Comparison of ENCODE assay signal across 1 cellular context in the genomic region with DNA sequence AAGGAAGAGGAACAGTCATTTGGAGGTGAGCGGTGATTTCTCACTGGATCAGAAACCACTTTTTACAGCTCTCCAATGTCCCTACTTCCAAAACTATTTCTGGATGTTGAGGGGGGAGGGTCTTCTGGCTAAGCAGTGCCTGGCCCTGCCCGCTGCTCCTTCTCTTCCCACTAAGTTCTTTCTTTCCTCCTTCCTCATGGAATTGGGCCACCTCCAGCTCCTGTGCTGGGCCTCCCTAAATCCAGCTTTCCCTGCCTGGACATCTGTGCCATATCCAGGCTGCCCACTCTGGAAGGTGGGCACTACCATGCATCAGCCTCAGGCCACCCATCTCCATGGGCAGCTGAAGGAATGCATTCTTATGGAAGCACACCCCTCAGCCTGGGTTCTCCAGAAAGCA.
TF ChIP-seq lines count a peak whose summit lies in the region.

No MANE protein-coding gene starts in this region.

TF ChIP-seq in HepG2, 621 proteins besides CTCF, POLR2A, EP300 and RAD21 (continued from another document):
- no peak for TF ChIP-seq ZNF484 (CRISPR knock-in tag; IDR thresholded peaks at IDR 0.05; ENCODE audit: borderline replicate concordance, low read depth)
- no peak for TF ChIP-seq SP5 (CRISPR knock-in tag; IDR thresholded peaks at IDR 0.05; ENCODE audit: borderline replicate concordance, low read depth)
- TF ChIP-seq, protein P1, sequence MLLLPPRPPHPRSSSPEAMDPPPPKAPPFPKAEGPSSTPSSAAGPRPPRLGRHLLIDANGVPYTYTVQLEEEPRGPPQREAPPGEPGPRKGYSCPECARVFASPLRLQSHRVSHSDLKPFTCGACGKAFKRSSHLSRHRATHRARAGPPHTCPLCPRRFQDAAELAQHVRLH (CRISPR knock-in tag; IDR thresholded peaks at IDR 0.05; ENCODE audit: borderline replicate concordance, low read depth) = 0 out of 2 replicates have a peak, but pooled peaks have one; percentile 14
- TF ChIP-seq, protein P2, sequence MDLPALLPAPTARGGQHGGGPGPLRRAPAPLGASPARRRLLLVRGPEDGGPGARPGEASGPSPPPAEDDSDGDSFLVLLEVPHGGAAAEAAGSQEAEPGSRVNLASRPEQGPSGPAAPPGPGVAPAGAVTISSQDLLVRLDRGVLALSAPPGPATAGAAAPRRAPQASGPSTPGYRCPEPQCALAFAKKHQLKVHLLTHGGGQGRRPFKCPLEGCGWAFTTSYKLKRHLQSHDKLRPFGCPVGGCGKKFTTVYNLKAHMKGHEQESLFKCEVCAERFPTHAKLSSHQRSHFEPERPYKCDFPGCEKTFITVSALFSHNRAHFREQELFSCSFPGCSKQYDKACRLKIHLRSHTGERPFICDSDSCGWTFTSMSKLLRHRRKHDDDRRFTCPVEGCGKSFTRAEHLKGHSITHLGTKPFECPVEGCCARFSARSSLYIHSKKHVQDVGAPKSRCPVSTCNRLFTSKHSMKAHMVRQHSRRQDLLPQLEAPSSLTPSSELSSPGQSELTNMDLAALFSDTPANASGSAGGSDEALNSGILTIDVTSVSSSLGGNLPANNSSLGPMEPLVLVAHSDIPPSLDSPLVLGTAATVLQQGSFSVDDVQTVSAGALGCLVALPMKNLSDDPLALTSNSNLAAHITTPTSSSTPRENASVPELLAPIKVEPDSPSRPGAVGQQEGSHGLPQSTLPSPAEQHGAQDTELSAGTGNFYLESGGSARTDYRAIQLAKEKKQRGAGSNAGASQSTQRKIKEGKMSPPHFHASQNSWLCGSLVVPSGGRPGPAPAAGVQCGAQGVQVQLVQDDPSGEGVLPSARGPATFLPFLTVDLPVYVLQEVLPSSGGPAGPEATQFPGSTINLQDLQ (CRISPR knock-in tag; IDR thresholded peaks at IDR 0.05) = 0 out of 2 replicates have a peak, but pooled peaks have one; percentile 21
- TF ChIP-seq BCL6 (CRISPR knock-in tag; IDR thresholded peaks at IDR 0.05) = no peak
- peak; percentile 49; the same call in 1 of the 2 replicates for TF ChIP-seq ZNF563 (CRISPR knock-in tag; IDR thresholded peaks at IDR 0.05)
TF ChIP-seq in HepG2: peak in this region for 11.
